8 cellular contexts compared by ENCODE assay signal in the genomic region with DNA sequence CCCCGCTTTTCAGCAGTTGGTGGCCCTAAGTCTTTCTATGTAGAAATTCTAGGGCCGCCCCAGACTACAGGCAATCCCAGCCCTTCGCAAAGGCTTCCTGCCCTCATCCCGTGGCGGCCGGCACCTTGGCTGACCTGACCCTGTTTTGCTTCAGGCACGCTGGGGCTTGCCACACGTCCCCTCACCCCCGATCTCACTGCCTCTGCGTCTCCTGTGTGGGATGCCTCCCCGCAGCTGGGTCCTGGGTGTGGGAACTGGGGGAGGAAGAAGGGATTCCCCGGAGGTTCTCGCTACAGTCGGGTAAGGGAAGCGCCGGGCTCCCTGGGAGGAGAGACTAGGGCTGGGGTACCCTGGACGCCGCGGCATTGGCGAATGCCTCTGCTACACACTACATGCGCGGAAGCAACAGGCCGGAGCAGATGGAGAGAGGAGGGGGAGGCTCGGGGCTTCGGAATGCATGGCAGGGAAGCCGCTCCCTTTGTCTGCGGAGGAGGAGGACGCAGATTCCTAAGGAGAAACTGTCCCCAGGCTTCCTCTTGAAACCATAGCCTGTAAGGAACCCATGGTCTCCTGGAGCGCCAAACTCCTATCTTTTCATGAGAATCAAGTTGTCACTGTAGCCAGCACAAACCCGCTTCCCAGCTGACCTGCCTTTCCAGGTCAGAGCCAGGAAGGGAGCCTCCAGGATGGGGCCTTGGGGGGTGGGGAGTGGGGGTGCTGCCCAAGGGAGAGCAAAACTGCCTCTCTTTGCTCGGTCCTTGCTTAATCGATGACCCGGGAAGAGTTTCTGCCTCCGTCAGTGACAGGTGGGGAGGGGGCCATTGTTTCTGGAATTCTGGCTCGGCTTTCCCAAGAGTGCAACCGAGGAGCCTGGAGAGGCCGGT. TPM values are rescaled to one million over a fixed set of nuclear protein-coding genes. Genes with fewer than 3 reads are reported as not detected.
A peak's percentile ranks its signal among the peaks of the same experiment; 100 is the strongest.
DNase-seq lines count a peak whose midpoint lies in the region; ATAC-seq and TF ChIP-seq lines count a peak whose summit lies in the region.

No MANE protein-coding gene starts in this region.

- H3K4me1 ChIP-seq in HUES48 (ENCODE audit: control insufficient read depth, insufficient read depth, low read length): peaks cover 22% of the 10 kb centered on the region
- peaks cover 0 to 8% of the 10 kb centered on the region in 2 donors for H3K4me1 ChIP-seq in gastrocnemius medialis

- peak overlapping the region; percentile 80 for H3K4me3 ChIP-seq in HUES48 (ENCODE audit: low read depth, low read length)
- peak overlapping the region; percentile 82 for H3K4me3 ChIP-seq in iPS-18c (ENCODE audit: insufficient read depth, low read depth, low read length)
- H3K4me3 ChIP-seq in gastrocnemius medialis: peak overlapping the region; percentile 52 to 66 (median 62)

- H3K27me3 ChIP-seq in HUES48 (ENCODE audit: control insufficient read depth, insufficient read depth, low read length) (peaks cover 5% of the 10 kb centered on the region; the same call in 1 of the 2 replicates), gastrocnemius medialis (peaks cover 4 to 14% (median 14%) of the 10 kb centered on the region in 3 donors)

- H3K36me3 ChIP-seq in HUES48 (ENCODE audit: control insufficient read depth, insufficient read depth, low read length): no peaks in the 10 kb centered on the region
- no peaks in the 10 kb centered on the region for H3K36me3 ChIP-seq in gastrocnemius medialis

- DNase-seq in DMS53 (lab: John Stamatoyannopoulos, UW): peak; percentile 8
- DNase-seq in DMS53 treated with DMSO at 0.1 percent for 48 hours (lab: John Stamatoyannopoulos, UW; ENCODE audit: unreplicated experiment): no peak
- peak in 29 of 56 donors; percentile 17 to 61 (median 46) for DNase-seq in amygdala (lab: John Stamatoyannopoulos, UW)
- no peak for DNase-seq in gastrocnemius medialis
- DNase-seq in DMS153 treated with DMSO at 0.1 percent for 48 hours (lab: John Stamatoyannopoulos, UW; ENCODE audit: unreplicated experiment): no peak
- no peak for DNase-seq in NCI-H187 treated with DMSO at 0.1 percent for 48 hours (lab: John Stamatoyannopoulos, UW)

- intact Hi-C loops in gastrocnemius medialis (cut with DNase I; ENCODE audit: low total_unique reads): loop anchor here (10.0 kb wide), 1 partner anchor 511 kb away; no protein-coding TSS in a partner anchor

- in situ Hi-C loops in gastrocnemius medialis (cut with MboI; ENCODE audit: low sequenced_read_pairs in 4 of 4): loop anchor here in 2 of 4 donors (5.0 to 25.0 kb wide), 2 partner anchors 34 to 511 kb away; no protein-coding TSS in a partner anchor

- no peak for TF ChIP-seq POLR2A in gastrocnemius medialis (IDR thresholded peaks at IDR 0.05)

- no peak for TF ChIP-seq CTCF in gastrocnemius medialis (IDR thresholded peaks at IDR 0.05 in 4 of 5, conservative IDR thresholded peaks at IDR 0.05 in 1 of 5)

- H3K27ac ChIP-seq in HUES48 (ENCODE audit: low read depth, low read length) (peak overlapping the region; percentile 90), gastrocnemius medialis (peak overlapping the region; percentile 4 to 27 (median 22))

- peak overlapping the region; percentile 51; the same call in 1 of the 2 replicates for H3K9ac ChIP-seq in HUES48 (ENCODE audit: low read depth, low read length)

- no peak for ATAC-seq in gastrocnemius medialis

- H3K9me3 ChIP-seq in HUES48 (ENCODE audit: control insufficient read depth, insufficient read depth, low read length) (no peaks in the 10 kb centered on the region), iPS-18c (ENCODE audit: control insufficient read depth, insufficient read depth, low read length) (peaks cover 2% of the 10 kb centered on the region), gastrocnemius medialis (no peaks in the 10 kb centered on the region)

RNA-seq across cellular contexts. Expression of gene DTX4, which starts 1.4 kb away (rescaled TPM):
- total RNA-seq in gastrocnemius medialis: under 1 TPM; 0.15 to 0.91 (median 0.47) TPM

RNA-seq across cellular contexts. Expression of gene FAM111A, which starts 30.7 kb away (rescaled TPM):
- 1 to 10 TPM; 2.0 to 7.0 (median 3.7) TPM for total RNA-seq in gastrocnemius medialis

RNA-seq across cellular contexts. Expression of gene MPEG1, which starts 39.4 kb away (rescaled TPM):
- total RNA-seq in gastrocnemius medialis: 1 to 10 TPM; 1.9 to 7.0 (median 2.6) TPM

Comparison
In these comparisons a context has a peak if more than half of its experiments do, and no peak if none do; other contexts are left out.
1. DNase-seq: peak in DMS53 (single experiment) and amygdala (29 of 56); none in DMS53 treated with DMSO at 0.1 percent for 48 hours (single experiment), gastrocnemius medialis (0 of 2), DMS153 treated with DMSO at 0.1 percent for 48 hours (single experiment) and NCI-H187 treated with DMSO at 0.1 percent for 48 hours (single experiment).
2. Peak in every context shown above with its lines, with median percentiles within 50 percentile points of each other: H3K4me3 ChIP-seq.